ENCODE assay signal across 8 cellular contexts in the genomic region with DNA sequence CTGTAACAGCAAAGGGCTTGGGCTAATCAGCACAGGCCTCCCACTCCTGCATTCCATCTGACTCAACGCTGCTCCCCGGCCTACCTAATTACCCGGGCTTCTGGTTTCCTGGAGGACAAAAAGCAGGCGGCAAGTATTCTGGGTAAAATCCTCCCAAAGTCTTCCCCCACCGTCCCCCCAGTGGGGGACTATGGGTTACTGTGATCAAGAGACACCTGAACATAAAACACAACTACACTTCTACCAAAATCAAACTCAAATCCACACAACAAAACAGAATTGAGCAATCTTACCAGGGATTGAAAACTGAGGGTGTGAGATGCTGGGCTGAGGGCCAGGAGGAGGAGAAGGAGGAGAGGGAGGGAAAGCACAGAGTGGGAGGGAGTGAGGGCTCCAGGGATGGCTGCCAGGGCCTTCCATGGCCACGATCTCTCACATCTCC. TPM values are rescaled to one million over a fixed set of nuclear protein-coding genes. Genes with fewer than 3 reads are reported as not detected.
DNase-seq lines count a peak whose midpoint lies in the region; ATAC-seq and TF ChIP-seq lines count a peak whose summit lies in the region.

No MANE protein-coding gene starts in this region.

- H3K27me3 ChIP-seq in CD8-positive, alpha-beta T cell (ENCODE audit: insufficient read depth, low read length) = no peaks in the 10 kb centered on the region

- intact Hi-C loops in CD8-positive, alpha-beta T cell (cut with DNase I, micrococcal nuclease) = no loop called here

- peaks cover 3% of the 10 kb centered on the region for H3K4me1 ChIP-seq in CD8-positive, alpha-beta T cell (ENCODE audit: insufficient read depth, low read length)

- no peak overlapping the region for H3K27ac ChIP-seq in CD8-positive, alpha-beta T cell (ENCODE audit: low read depth, low read length)

- peaks cover 71% of the 10 kb centered on the region for H3K36me3 Mint-ChIP-seq in CD8-positive, alpha-beta T cell
- peaks cover 6% of the 10 kb centered on the region for H3K36me3 Mint-ChIP-seq in natural killer cell treated with Interleukin-12 subunit alpha and Interleukin-12 subunit beta and Interleukin-15 and Interleukin-18, amount 100 ng/mL, for 72 hours

- POLR2A ChIA-PET in CD8-positive, alpha-beta T cell (lab: Charles Lee) = no interaction called here

- H3K9me3 ChIP-seq in CD8-positive, alpha-beta T cell (ENCODE audit: low read length) = no peaks in the 10 kb centered on the region

- H3K4me1 Mint-ChIP-seq in CD8-positive, alpha-beta T cell (ENCODE audit: low read depth) = peaks cover 28% of the 10 kb centered on the region
- H3K4me1 Mint-ChIP-seq in natural killer cell treated with Interleukin-12 subunit alpha and Interleukin-12 subunit beta and Interleukin-15 and Interleukin-18, amount 100 ng/mL, for 72 hours (ENCODE audit: low read depth in 2 of 2) = peaks cover 0 to 12% of the 10 kb centered on the region in 2 donors

- peaks cover 42% of the 10 kb centered on the region for H3K36me3 ChIP-seq in CD8-positive, alpha-beta T cell (ENCODE audit: insufficient read depth, low read length)

- H3K27ac Mint-ChIP-seq in CD8-positive, alpha-beta T cell = peak overlapping the region; percentile 49
- H3K27ac Mint-ChIP-seq in natural killer cell treated with Interleukin-12 subunit alpha and Interleukin-12 subunit beta and Interleukin-15 and Interleukin-18, amount 100 ng/mL, for 72 hours = no peak overlapping the region

- no peaks in the 10 kb centered on the region for H3K9me3 Mint-ChIP-seq in CD8-positive, alpha-beta T cell
- no peaks in the 10 kb centered on the region for H3K9me3 Mint-ChIP-seq in natural killer cell treated with Interleukin-12 subunit alpha and Interleukin-12 subunit beta and Interleukin-15 and Interleukin-18, amount 100 ng/mL, for 72 hours

- ATAC-seq in CD8-positive, alpha-beta T cell = no peak
- peak; percentile 89 for ATAC-seq in omental fat pad (ENCODE audit: low FRiP score)
- no peak for ATAC-seq in natural killer cell treated with Interleukin-12 subunit alpha and Interleukin-12 subunit beta and Interleukin-15 and Interleukin-18, amount 100 ng/mL, for 72 hours
- ATAC-seq in HG02763 (IDR thresholded peaks at IDR 0.05; ENCODE audit: unreplicated experiment) = no peak

- CTCF ChIA-PET in CD8-positive, alpha-beta T cell (lab: Charles Lee) = no interaction called here

- DNase-seq in CD8-positive, alpha-beta T cell = no peak
- peak; percentile 55 for DNase-seq in T1000 (lab: John Stamatoyannopoulos, UW)
- DNase-seq in fibroblast of villous mesenchyme (ENCODE audit: low read depth) = peak; percentile 92
- DNase-seq in omental fat pad (ENCODE audit: low spot score) = no peak
- DNase-seq in natural killer cell treated with Interleukin-12 subunit alpha and Interleukin-12 subunit beta and Interleukin-15 and Interleukin-18, amount 100 ng/mL, for 72 hours (ENCODE audit: low spot score) = no peak
- no peak for DNase-seq in NCI-H446 (lab: John Stamatoyannopoulos, UW)
- no peak for DNase-seq in activated naive CD4-positive, alpha-beta T cell treated with anti-CD3 and anti-CD28 coated beads, Interleukin-2, amount 50 U/mL, for 16 hours

- H3K4me3 Mint-ChIP-seq in CD8-positive, alpha-beta T cell = no peak overlapping the region
- no peak overlapping the region for H3K4me3 Mint-ChIP-seq in natural killer cell treated with Interleukin-12 subunit alpha and Interleukin-12 subunit beta and Interleukin-15 and Interleukin-18, amount 100 ng/mL, for 72 hours

- TF ChIP-seq CTCF in CD8-positive, alpha-beta T cell (IDR thresholded peaks at IDR 0.05) = no peak
- TF ChIP-seq CTCF in fibroblast of villous mesenchyme (IDR thresholded peaks at IDR 0.05; ENCODE audit: insufficient read depth, low read depth, low read length) (no peak), omental fat pad (IDR thresholded peaks at IDR 0.05) (no peak)

- no peaks in the 10 kb centered on the region for H3K27me3 Mint-ChIP-seq in CD8-positive, alpha-beta T cell (ENCODE audit: low read depth)
- H3K27me3 Mint-ChIP-seq in natural killer cell treated with Interleukin-12 subunit alpha and Interleukin-12 subunit beta and Interleukin-15 and Interleukin-18, amount 100 ng/mL, for 72 hours = no peaks in the 10 kb centered on the region

- no peak overlapping the region for H3K4me3 ChIP-seq in CD8-positive, alpha-beta T cell (ENCODE audit: low read depth, low read length)
- peak overlapping the region; percentile 38 for H3K4me3 ChIP-seq in fibroblast of villous mesenchyme (ENCODE audit: low read depth, low read length)

RNA-seq across cellular contexts. Expression of gene NCKIPSD, which starts 8.9 kb away (rescaled TPM):
- 1 to 10 TPM; 7.7 to 8.1 TPM for total RNA-seq in CD8-positive, alpha-beta T cell
- total RNA-seq in fibroblast of villous mesenchyme = 17.7 and 23.3 TPM in 2 replicates
- total RNA-seq in omental fat pad = 10 to 100 TPM; 18.9 to 60.2 (median 39.9) TPM
- 10 to 100 TPM; 22.7 to 37.0 TPM for total RNA-seq in natural killer cell treated with Interleukin-12 subunit alpha and Interleukin-12 subunit beta and Interleukin-15 and Interleukin-18, amount 100 ng/mL, for 72 hours

RNA-seq across cellular contexts. Expression of gene IP6K2, which starts 22.4 kb away (rescaled TPM):
- 100 to 1,000 TPM; 118 to 123 TPM for total RNA-seq in CD8-positive, alpha-beta T cell
- 46.4 and 55.7 TPM in 2 replicates for total RNA-seq in fibroblast of villous mesenchyme
- 10 to 100 TPM; 35.8 to 77.9 (median 73.3) TPM for total RNA-seq in omental fat pad
- total RNA-seq in natural killer cell treated with Interleukin-12 subunit alpha and Interleukin-12 subunit beta and Interleukin-15 and Interleukin-18, amount 100 ng/mL, for 72 hours = 10 to 100 TPM; 53.5 to 60.2 TPM

RNA-seq across cellular contexts. Expression of gene CELSR3, which starts 31.9 kb away (rescaled TPM):
- 1 to 10 TPM; 7.5 to 7.7 TPM for total RNA-seq in CD8-positive, alpha-beta T cell
- total RNA-seq in fibroblast of villous mesenchyme = 1.6 and 1.7 TPM in 2 replicates
- total RNA-seq in omental fat pad = 1 to 10 TPM in 2 of 4 donors, under 1 TPM in 2; 0.48 to 2.2 (median 1.1) TPM
- total RNA-seq in natural killer cell treated with Interleukin-12 subunit alpha and Interleukin-12 subunit beta and Interleukin-15 and Interleukin-18, amount 100 ng/mL, for 72 hours = 10 to 100 TPM in 1 of 2 donors, 1 to 10 TPM in 1; 4.4 to 20.1 TPM

RNA-seq across cellular contexts. Expression of gene SLC26A6, which starts 59.4 kb away (rescaled TPM):
- 10 to 100 TPM; 10.9 to 13.5 TPM for total RNA-seq in CD8-positive, alpha-beta T cell
- 34.8 and 45.8 TPM in 2 replicates for total RNA-seq in fibroblast of villous mesenchyme
- 10 to 100 TPM in 3 of 4 donors, 1 to 10 TPM in 1; 9.9 to 17.8 (median 14.6) TPM for total RNA-seq in omental fat pad
- 10 to 100 TPM; 31.3 to 62.4 TPM for total RNA-seq in natural killer cell treated with Interleukin-12 subunit alpha and Interleukin-12 subunit beta and Interleukin-15 and Interleukin-18, amount 100 ng/mL, for 72 hours

Comparison
In these comparisons a context has a peak if more than half of its experiments do, and no peak if none do; other contexts are left out.
1. DNase-seq: peak in T1000 (single experiment) and fibroblast of villous mesenchyme (single experiment); none in CD8-positive, alpha-beta T cell (0 of 7), omental fat pad (single experiment), natural killer cell treated with Interleukin-12 subunit alpha and Interleukin-12 subunit beta and Interleukin-15 and Interleukin-18, amount 100 ng/mL, for 72 hours (single experiment), NCI-H446 (0 of 2) and activated naive CD4-positive, alpha-beta T cell treated with anti-CD3 and anti-CD28 coated beads, Interleukin-2, amount 50 U/mL, for 16 hours (single experiment).